ENCODE assay signal across 20 cellular contexts in genomic region chr17:12342161-12342560, GRCh38.
"Had no signal": no experiment of that assay in that cellular context is flagged by ENCODE, and none has a peak within 500 bp of the region (broad histone marks: within the 10 kb centered on the region; RNA-seq: fewer than 3 reads in every experiment).

No MANE protein-coding gene starts in this region.

- H2AFZ ChIP-seq: hepatocyte had no signal

- H3K4me1 ChIP-seq: transverse colon, uterus had no signal

- H3K4me1 Mint-ChIP-seq: naive thymus-derived CD4-positive, alpha-beta T cell had no signal

- H3K79me2 ChIP-seq: hepatocyte had no signal

- DNase-seq: cortex of kidney; dorsolateral prefrontal cortex; effector CD8-positive, alpha-beta T cell; foreskin melanocyte; left ventricle myocardium superior; mesenchymal stem cell; midbrain; naive thymus-derived CD4-positive, alpha-beta T cell; posterior cingulate gyrus; stimulated activated CD4-positive, alpha-beta T cell treated with anti-CD3 and anti-CD28 coated beads, Interleukin-4, amount 100 ng/mL, for 4 hours; stimulated activated naive CD4-positive, alpha-beta T cell had no signal

- H3K36me3 ChIP-seq: neutrophil, stomach, thoracic aorta, transverse colon, uterus had no signal

- H3K4me2 ChIP-seq: hepatocyte had no signal

- H3K4me3 Mint-ChIP-seq: naive thymus-derived CD4-positive, alpha-beta T cell; nephron progenitor cell had no signal

- H3K27ac Mint-ChIP-seq: naive thymus-derived CD4-positive, alpha-beta T cell; nephron progenitor cell had no signal

- H3K27me3 ChIP-seq: hepatocyte, neutrophil, stomach, transverse colon, uterus had no signal

- H3K27ac ChIP-seq: dorsolateral prefrontal cortex, hepatocyte, neutrophil, skin epidermis, stomach, thoracic aorta, transverse colon had no signal

- H3K9me3 ChIP-seq: neutrophil, stomach, thoracic aorta, transverse colon, uterus had no signal

- H3K4me3 ChIP-seq: dorsolateral prefrontal cortex, hepatocyte, lung, skin epidermis, stomach, thoracic aorta, transverse colon, uterus had no signal
